Comparison of ENCODE assay signal across 22 cellular contexts in the genomic region with DNA sequence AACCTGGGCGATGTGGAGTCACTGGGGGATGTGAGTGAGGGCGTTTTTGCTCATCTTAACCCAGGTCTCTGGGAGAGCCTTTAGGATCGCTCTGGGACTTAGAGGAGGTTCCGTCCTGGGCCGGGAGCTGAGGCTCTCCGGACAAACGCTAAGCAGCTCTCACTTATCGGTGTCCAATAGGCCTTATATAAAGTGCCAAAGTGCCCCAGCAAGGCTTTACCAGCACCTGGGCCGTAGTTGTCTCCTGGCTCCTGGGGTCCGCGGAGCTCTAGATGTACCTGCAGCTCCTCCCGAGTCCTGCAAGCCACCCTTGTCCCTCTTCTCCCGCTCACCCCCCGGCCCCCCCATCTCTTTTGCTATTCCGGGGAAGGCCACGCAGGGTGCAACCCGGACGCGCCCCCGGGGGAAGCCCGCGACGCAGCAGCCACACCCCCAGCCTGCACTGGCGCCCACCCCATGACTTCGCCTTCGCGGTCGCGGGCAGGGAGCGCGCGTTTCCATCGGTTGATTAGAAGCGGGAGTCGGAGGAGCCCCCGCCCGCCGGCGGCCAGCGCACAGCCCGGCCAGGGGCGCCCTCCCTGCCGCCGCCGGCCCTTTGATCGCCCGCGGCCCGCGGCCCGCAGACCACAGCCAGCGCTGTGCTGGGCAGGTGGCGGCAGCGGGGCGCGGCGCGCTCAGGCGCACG.
DNase-seq lines count a peak whose midpoint lies in the region; ATAC-seq, FAIRE-seq and TF ChIP-seq lines count a peak whose summit lies in the region.
"Had no signal": no experiment of that assay in that cellular context is flagged by ENCODE, and none has a peak within 500 bp of the region (broad histone marks: within the 10 kb centered on the region; RNA-seq: fewer than 3 reads in every experiment).

No MANE protein-coding gene starts in this region.

- H3K9me3 ChIP-seq in right cardiac atrium (ENCODE audit: control insufficient read depth, low read length), result peaks cover 2% of the 10 kb centered on the region
- no peaks in the 10 kb centered on the region for H3K9me3 ChIP-seq in CD4-positive, alpha-beta memory T cell (ENCODE audit: control insufficient read depth in 1 of 2, low read length in 2 of 2)
- H3K9me3 ChIP-seq: neutrophil had no signal

- DNase-seq in right cardiac atrium (no peak), left cardiac atrium (no peak), endothelial cell (ENCODE audit: low spot score) (peak; percentile 11), left kidney (ENCODE audit: low read depth, low spot score) (peak; percentile 66), urothelium cell line (ENCODE audit: low spot score) (peak; percentile 20)
- no peak for DNase-seq in activated T-cell treated with anti-CD3 and anti-CD28 coated beads, Interleukin-2, amount 50 U/mL, for 24 hours
- DNase-seq in CD4-positive, alpha-beta memory T cell, result no peak
- DNase-seq: activated naive CD4-positive, alpha-beta T cell treated with anti-CD3 and anti-CD28 coated beads, Interleukin-2, amount 10 ng/mL, durations not matched to agents 7 days and 5 days; central memory CD4-positive, alpha-beta T cell; dermis blood vessel endothelial cell; GDM1; immature natural killer cell; KG1; left ventricle myocardium superior; NCI-H1694; NCI-H774; PC-3; psoas muscle; SHP77 treated with DMSO at 0.1 percent for 48 hours; T-cell had no signal

- no peak for FAIRE-seq in urothelium cell line (lab: Jason Lieb, UNC)

- ATAC-seq in right cardiac atrium, result no peak
- ATAC-seq in left cardiac atrium, result no peak
- no peak for ATAC-seq in HG03175 (IDR thresholded peaks at IDR 0.05; ENCODE audit: unreplicated experiment)
- ATAC-seq: left ventricle myocardium superior, PC-3, psoas muscle, T-cell had no signal

- H3K27me3 Mint-ChIP-seq in endothelial cell (ENCODE audit: unreplicated experiment), result peaks cover 17% of the 10 kb centered on the region
- peaks cover 41% of the 10 kb centered on the region for H3K27me3 Mint-ChIP-seq in activated T-cell treated with anti-CD3 and anti-CD28 coated beads, Interleukin-2, amount 50 U/mL, for 24 hours
- H3K27me3 Mint-ChIP-seq in CD4-positive, alpha-beta memory T cell, result peaks cover 31 to 36% of the 10 kb centered on the region in 2 donors

- POLR2A ChIA-PET in CD4-positive, alpha-beta memory T cell (lab: Charles Lee; ENCODE audit: partially characterized antibody), result no interaction called here

- H3K4me1 ChIP-seq in right cardiac atrium (ENCODE audit: control insufficient read depth, insufficient read depth, low read length), result no peaks in the 10 kb centered on the region
- H3K4me1 ChIP-seq in CD4-positive, alpha-beta memory T cell (ENCODE audit: insufficient read depth, low read length), result no peaks in the 10 kb centered on the region
- H3K4me1 ChIP-seq: psoas muscle had no signal

- no peak overlapping the region for H3K27ac ChIP-seq in right cardiac atrium (ENCODE audit: low read length)
- no peak overlapping the region for H3K27ac ChIP-seq in CD4-positive, alpha-beta memory T cell (ENCODE audit: low read depth, low read length)
- H3K27ac ChIP-seq: neutrophil, psoas muscle had no signal

- H3K36me3 ChIP-seq in CD4-positive, alpha-beta memory T cell (ENCODE audit: insufficient read depth, low read length), result no peaks in the 10 kb centered on the region
- H3K36me3 ChIP-seq: neutrophil had no signal

- CTCF ChIA-PET in CD4-positive, alpha-beta memory T cell (lab: Charles Lee; ENCODE audit: partially characterized antibody), result interaction anchor here (1.4 kb wide), 1 partner anchor 26 kb away, joined by 3 read pairs; no protein-coding TSS in a partner anchor

- H3K4me3 Mint-ChIP-seq in endothelial cell (ENCODE audit: unreplicated experiment), result no peak overlapping the region
- no peak overlapping the region for H3K4me3 Mint-ChIP-seq in activated T-cell treated with anti-CD3 and anti-CD28 coated beads, Interleukin-2, amount 50 U/mL, for 24 hours
- no peak overlapping the region for H3K4me3 Mint-ChIP-seq in CD4-positive, alpha-beta memory T cell
- H3K4me3 Mint-ChIP-seq: activated naive CD4-positive, alpha-beta T cell treated with anti-CD3 and anti-CD28 coated beads, Interleukin-2, amount 10 ng/mL, durations not matched to agents 7 days and 5 days; immature natural killer cell; T-cell had no signal

- H3K9me3 Mint-ChIP-seq in endothelial cell (ENCODE audit: unreplicated experiment), result peaks cover 11% of the 10 kb centered on the region
- no peaks in the 10 kb centered on the region for H3K9me3 Mint-ChIP-seq in activated T-cell treated with anti-CD3 and anti-CD28 coated beads, Interleukin-2, amount 50 U/mL, for 24 hours
- peaks cover 0 to 16% (median 8%) of the 10 kb centered on the region in 8 donors for H3K9me3 Mint-ChIP-seq in CD4-positive, alpha-beta memory T cell

- peaks cover 4% of the 10 kb centered on the region for H3K27me3 ChIP-seq in right cardiac atrium (ENCODE audit: control insufficient read depth, insufficient read depth)
- H3K27me3 ChIP-seq in CD4-positive, alpha-beta memory T cell (ENCODE audit: insufficient read depth, low read length), result no peaks in the 10 kb centered on the region

- 3% methylated on average over 60 of the region's 60 CpGs for WGBS in right cardiac atrium

- intact Hi-C loops in right cardiac atrium (cut with DNase I) (no loop called here), left cardiac atrium (cut with DNase I) (no loop called here)
- intact Hi-C loops in CD4-positive, alpha-beta memory T cell (cut with micrococcal nuclease), result no loop called here

- H3K4me3 ChIP-seq in right cardiac atrium (ENCODE audit: low read length), result peak overlapping the region; percentile 46
- H3K4me3 ChIP-seq in CD4-positive, alpha-beta memory T cell (ENCODE audit: low read length in 2 of 2), result no peak overlapping the region
- H3K4me3 ChIP-seq: psoas muscle had no signal

- H3K4me1 Mint-ChIP-seq in endothelial cell (ENCODE audit: unreplicated experiment), result no peaks in the 10 kb centered on the region
- no peaks in the 10 kb centered on the region for H3K4me1 Mint-ChIP-seq in activated T-cell treated with anti-CD3 and anti-CD28 coated beads, Interleukin-2, amount 50 U/mL, for 24 hours (ENCODE audit: low read depth)
- H3K4me1 Mint-ChIP-seq in CD4-positive, alpha-beta memory T cell, result peaks cover 0 to 4% (median 0%) of the 10 kb centered on the region in 4 donors
- H3K4me1 Mint-ChIP-seq: activated naive CD4-positive, alpha-beta T cell treated with anti-CD3 and anti-CD28 coated beads, Interleukin-2, amount 10 ng/mL, durations not matched to agents 7 days and 5 days; immature natural killer cell had no signal

- no peak overlapping the region for H3K27ac Mint-ChIP-seq in endothelial cell (ENCODE audit: unreplicated experiment)
- no peak overlapping the region for H3K27ac Mint-ChIP-seq in activated T-cell treated with anti-CD3 and anti-CD28 coated beads, Interleukin-2, amount 50 U/mL, for 24 hours
- no peak overlapping the region for H3K27ac Mint-ChIP-seq in CD4-positive, alpha-beta memory T cell
- H3K27ac Mint-ChIP-seq: activated naive CD4-positive, alpha-beta T cell treated with anti-CD3 and anti-CD28 coated beads, Interleukin-2, amount 10 ng/mL, durations not matched to agents 7 days and 5 days; immature natural killer cell; T-cell had no signal

- peaks cover 8% of the 10 kb centered on the region for H3K36me3 Mint-ChIP-seq in endothelial cell (ENCODE audit: low read depth, unreplicated experiment)
- no peaks in the 10 kb centered on the region for H3K36me3 Mint-ChIP-seq in activated T-cell treated with anti-CD3 and anti-CD28 coated beads, Interleukin-2, amount 50 U/mL, for 24 hours (ENCODE audit: low read depth)
- peaks cover 3 to 6% of the 10 kb centered on the region in 2 donors for H3K36me3 Mint-ChIP-seq in CD4-positive, alpha-beta memory T cell
- H3K36me3 Mint-ChIP-seq: activated naive CD4-positive, alpha-beta T cell treated with anti-CD3 and anti-CD28 coated beads, Interleukin-2, amount 10 ng/mL, durations not matched to agents 7 days and 5 days had no signal

- no peak for TF ChIP-seq CTCF in endothelial cell (IDR thresholded peaks at IDR 0.05; ENCODE audit: unreplicated experiment)

Comparison
In these comparisons a context has a peak if more than half of its experiments do, and no peak if none do; other contexts are left out.
1. DNase-seq: peak in endothelial cell (single experiment), left kidney (single experiment) and urothelium cell line (single experiment); none in right cardiac atrium (0 of 3), left cardiac atrium (single experiment), activated T-cell treated with anti-CD3 and anti-CD28 coated beads, Interleukin-2, amount 50 U/mL, for 24 hours (single experiment) and CD4-positive, alpha-beta memory T cell (0 of 5).